Comparison of ENCODE assay signal across 17 cellular contexts in genomic region chr22:20291604-20292063, GRCh38. TPM values are rescaled to one million over a fixed set of nuclear protein-coding genes. Genes with fewer than 3 reads are reported as not detected.
A peak's percentile ranks its signal among the peaks of the same experiment; 100 is the strongest.
DNase-seq lines count a peak whose midpoint lies in the region; TF ChIP-seq lines count a peak whose summit lies in the region.
"Had no signal": no experiment of that assay in that cellular context is flagged by ENCODE, and none has a peak within 500 bp of the region (broad histone marks: within the 10 kb centered on the region; RNA-seq: fewer than 3 reads in every experiment).

No MANE protein-coding gene starts in this region.

- no peak for TF ChIP-seq POLR2A in thyroid gland (IDR thresholded peaks at IDR 0.05)

- no peak overlapping the region for H3K4me3 ChIP-seq in BLaER1
- H3K4me3 ChIP-seq in SK-N-MC, result peak overlapping the region; percentile 6; the same call in 1 of the 2 replicates
- no peak overlapping the region for H3K4me3 ChIP-seq in thyroid gland (replicated peaks in 1 of 3)
- H3K4me3 ChIP-seq: A549; BLaER1 treated with 17β-estradiol and CSF1 and Interleukin-3, amounts not matched to agents 10 nM and 100 nM had no signal

- intact Hi-C loops in thyroid gland (cut with DNase I), result no loop called here

- 0 out of 2 replicates have a peak overlapping the region, but pooled peaks have one; percentile 3 for H3K4me2 ChIP-seq in BLaER1
- H3K4me2 ChIP-seq: A549 had no signal

- H3K27me3 Mint-ChIP-seq in glutamatergic neuron (ENCODE audit: unreplicated experiment), result no peaks in the 10 kb centered on the region

- H3K36me3 ChIP-seq in BLaER1 (no peaks in the 10 kb centered on the region), SK-N-MC (ENCODE audit: insufficient read depth, low read length) (no peaks in the 10 kb centered on the region), thyroid gland (no peaks in the 10 kb centered on the region)
- H3K36me3 ChIP-seq: BLaER1 treated with 17β-estradiol and CSF1 and Interleukin-3, amounts not matched to agents 10 nM and 100 nM had no signal

- peak overlapping the region; percentile 19 for H3K4me3 Mint-ChIP-seq in glutamatergic neuron (ENCODE audit: unreplicated experiment)
- H3K4me3 Mint-ChIP-seq: CD8-positive, alpha-beta T cell; IgD-negative memory B cell had no signal

- H3K4me1 Mint-ChIP-seq in glutamatergic neuron (ENCODE audit: low read depth, unreplicated experiment), result peaks cover 7% of the 10 kb centered on the region
- H3K4me1 Mint-ChIP-seq: IgD-negative memory B cell had no signal

- H3K27me3 ChIP-seq in BLaER1, result no peaks in the 10 kb centered on the region
- no peaks in the 10 kb centered on the region for H3K27me3 ChIP-seq in thyroid gland
- H3K27me3 ChIP-seq: BLaER1 treated with 17β-estradiol and CSF1 and Interleukin-3, amounts not matched to agents 10 nM and 100 nM had no signal

- H3K9me3 Mint-ChIP-seq in glutamatergic neuron (ENCODE audit: unreplicated experiment), result peaks cover 4% of the 10 kb centered on the region
- H3K9me3 Mint-ChIP-seq: CD8-positive, alpha-beta T cell; IgD-negative memory B cell had no signal

- H3K36me3 Mint-ChIP-seq in glutamatergic neuron (ENCODE audit: unreplicated experiment), result no peaks in the 10 kb centered on the region
- H3K36me3 Mint-ChIP-seq: CD8-positive, alpha-beta T cell; IgD-negative memory B cell had no signal

- no peak for TF ChIP-seq CTCF in glutamatergic neuron (IDR thresholded peaks at IDR 0.05; ENCODE audit: partially characterized antibody, unreplicated experiment)
- TF ChIP-seq CTCF in thyroid gland (IDR thresholded peaks at IDR 0.05), result no peak

- H4K20me1 ChIP-seq in BLaER1, result no peaks in the 10 kb centered on the region
- H4K20me1 ChIP-seq: BLaER1 treated with 17β-estradiol and CSF1 and Interleukin-3, amounts not matched to agents 10 nM and 100 nM had no signal

- H3K4me1 ChIP-seq in BLaER1 (peaks cover 53% of the 10 kb centered on the region), thyroid gland (peaks cover 13 to 18% of the 10 kb centered on the region in 2 donors)
- H3K4me1 ChIP-seq: A549 had no signal

- H3K9ac ChIP-seq in BLaER1 (no peak overlapping the region), SK-N-MC (ENCODE audit: insufficient read length) (no peak overlapping the region)
- H3K9ac ChIP-seq: BLaER1 treated with 17β-estradiol and CSF1 and Interleukin-3, amounts not matched to agents 10 nM and 100 nM had no signal

- DNase-seq in SK-N-MC (ENCODE audit: low read depth, low spot score) (no peak), glutamatergic neuron (no peak), thyroid gland (no peak), NCI-H748 treated with DMSO at 0.1 percent for 48 hours (lab: John Stamatoyannopoulos, UW) (no peak)
- DNase-seq in stimulated activated CD4-positive, alpha-beta T cell treated with anti-CD3 and anti-CD28 coated beads, Interleukin-1b, Interleukin-23, amount 100 ng/mL, for 48 hours, result no peak
- DNase-seq in stimulated activated CD4-positive, alpha-beta T cell treated with anti-CD3 and anti-CD28 coated beads, Interleukin-4, amount 100 ng/mL, for 24 hours, result no peak
- DNase-seq: AML-193; Calu3; CD8-positive, alpha-beta T cell; DMS79 treated with DMSO at 0.1 percent for 48 hours; GF-D8; KG1 had no signal

- H3K27ac ChIP-seq in BLaER1 (no peak overlapping the region), SK-N-MC (no peak overlapping the region), thyroid gland (peak overlapping the region; percentile 41 to 78 (median 57))
- H3K27ac ChIP-seq: 22Rv1; A549; BLaER1 treated with 17β-estradiol and CSF1 and Interleukin-3, amounts not matched to agents 10 nM and 100 nM had no signal

- WGBS in thyroid gland, 2 donors, result 48 to 49% methylated on average over 8 to 11 of the region's 11 CpGs

- no peak overlapping the region for H3K27ac Mint-ChIP-seq in glutamatergic neuron (ENCODE audit: unreplicated experiment)
- H3K27ac Mint-ChIP-seq: CD8-positive, alpha-beta T cell; IgD-negative memory B cell had no signal

- H3K9me3 ChIP-seq in BLaER1 (no peaks in the 10 kb centered on the region), SK-N-MC (ENCODE audit: low read depth, low read length) (no peaks in the 10 kb centered on the region), thyroid gland (no peaks in the 10 kb centered on the region)
- H3K9me3 ChIP-seq: A549; BLaER1 treated with 17β-estradiol and CSF1 and Interleukin-3, amounts not matched to agents 10 nM and 100 nM had no signal

RNA-seq across cellular contexts. Expression of gene RTN4R, which starts 23.5 kb away (rescaled TPM):
- 38.3 TPM for total RNA-seq in glutamatergic neuron (ENCODE audit: unreplicated experiment)
- total RNA-seq in thyroid gland, result 1 to 10 TPM; 4.0 to 8.6 (median 5.9) TPM

RNA-seq across cellular contexts. Expression of gene DGCR6L, which starts 28.2 kb away (rescaled TPM):
- total RNA-seq in glutamatergic neuron (ENCODE audit: unreplicated experiment) (24.1 TPM), thyroid gland (100 to 1,000 TPM in 2 of 4 donors, 10 to 100 TPM in 2; 62.5 to 123 (median 90.8) TPM)

Comparison
In these comparisons a context has a peak if more than half of its experiments do, and no peak if none do; other contexts are left out.
1. H3K27ac ChIP-seq: peak in thyroid gland (3 of 3); none in BLaER1 (single experiment) and SK-N-MC (single experiment).